In genomic region chr3:36697397-36698001, GRCh38 we compare ENCODE assay signal across 2 cellular contexts.
TF ChIP-seq lines count a peak whose summit lies in the region.

No MANE protein-coding gene starts in this region.

TF ChIP-seq in HCT116, 20 proteins besides CTCF, POLR2A, EP300 and RAD21 (continued from another document):
- TF ChIP-seq ATF3 (IDR thresholded peaks at IDR 0.05) (no peak), SP1 (IDR thresholded peaks at IDR 0.05; ENCODE audit: low read depth) (no peak), EGR1 (IDR thresholded peaks at IDR 0.05; ENCODE audit: low read depth) (no peak), ZFX (IDR thresholded peaks at IDR 0.05) (no peak), FOSL1 (IDR thresholded peaks at IDR 0.05; ENCODE audit: low read depth) (no peak), TCF7L2 (IDR thresholded peaks at IDR 0.05; ENCODE audit: borderline replicate concordance, extremely low read depth, insufficient read depth, insufficient read length) (no peak), JUND (IDR thresholded peaks at IDR 0.05) (no peak), POLR2AphosphoS5 (IDR thresholded peaks at IDR 0.05; ENCODE audit: low read depth, low read length) (no peak), SIN3A (IDR thresholded peaks at IDR 0.05; ENCODE audit: low read depth) (no peak), YY1 (IDR thresholded peaks at IDR 0.05; ENCODE audit: extremely low read depth, insufficient replicate concordance, low read depth, low read length) (no peak), CEBPB (IDR thresholded peaks at IDR 0.05; ENCODE audit: low read depth) (no peak), ZNF274 (IDR thresholded peaks at IDR 0.05; ENCODE audit: low read depth, low read length) (no peak)
- TF ChIP-seq, protein P1, sequence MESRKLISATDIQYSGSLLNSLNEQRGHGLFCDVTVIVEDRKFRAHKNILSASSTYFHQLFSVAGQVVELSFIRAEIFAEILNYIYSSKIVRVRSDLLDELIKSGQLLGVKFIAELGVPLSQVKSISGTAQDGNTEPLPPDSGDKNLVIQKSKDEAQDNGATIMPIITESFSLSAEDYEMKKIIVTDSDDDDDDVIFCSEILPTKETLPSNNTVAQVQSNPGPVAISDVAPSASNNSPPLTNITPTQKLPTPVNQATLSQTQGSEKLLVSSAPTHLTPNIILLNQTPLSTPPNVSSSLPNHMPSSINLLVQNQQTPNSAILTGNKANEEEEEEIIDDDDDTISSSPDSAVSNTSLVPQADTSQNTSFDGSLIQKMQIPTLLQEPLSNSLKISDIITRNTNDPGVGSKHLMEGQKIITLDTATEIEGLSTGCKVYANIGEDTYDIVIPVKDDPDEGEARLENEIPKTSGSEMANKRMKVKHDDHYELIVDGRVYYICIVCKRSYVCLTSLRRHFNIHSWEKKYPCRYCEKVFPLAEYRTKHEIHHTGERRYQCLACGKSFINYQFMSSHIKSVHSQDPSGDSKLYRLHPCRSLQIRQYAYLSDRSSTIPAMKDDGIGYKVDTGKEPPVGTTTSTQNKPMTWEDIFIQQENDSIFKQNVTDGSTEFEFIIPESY (IDR thresholded peaks at IDR 0.05; ENCODE audit: extremely low read depth, insufficient replicate concordance, low read length), result no peak

TF ChIP-seq in SK-N-SH treated with all-trans-retinoic acid at 6 μM for 48 hours, 23 proteins besides CTCF, POLR2A, EP300 and RAD21 (continued from another document):
- TF ChIP-seq PATZ1 (CRISPR knock-in tag; IDR thresholded peaks at IDR 0.05; ENCODE audit: borderline replicate concordance) (no peak), ZC3H10 (CRISPR knock-in tag; IDR thresholded peaks at IDR 0.05) (no peak), SNAI2 (CRISPR knock-in tag; IDR thresholded peaks at IDR 0.05) (no peak), ZFP3 (CRISPR knock-in tag; IDR thresholded peaks at IDR 0.05) (no peak), ZNF565 (CRISPR knock-in tag; conservative IDR thresholded peaks at IDR 0.05; ENCODE audit: low read depth) (no peak), TCF4 (CRISPR knock-in tag; IDR thresholded peaks at IDR 0.05; ENCODE audit: borderline replicate concordance) (no peak), ZNF8 (CRISPR knock-in tag; IDR thresholded peaks at IDR 0.05) (no peak), ESRRG (CRISPR knock-in tag; IDR thresholded peaks at IDR 0.05) (no peak), CSDC2 (CRISPR knock-in tag; IDR thresholded peaks at IDR 0.05) (no peak), BACH2 (CRISPR knock-in tag; IDR thresholded peaks at IDR 0.05; ENCODE audit: borderline replicate concordance) (no peak)
- TF ChIP-seq, protein P2, sequence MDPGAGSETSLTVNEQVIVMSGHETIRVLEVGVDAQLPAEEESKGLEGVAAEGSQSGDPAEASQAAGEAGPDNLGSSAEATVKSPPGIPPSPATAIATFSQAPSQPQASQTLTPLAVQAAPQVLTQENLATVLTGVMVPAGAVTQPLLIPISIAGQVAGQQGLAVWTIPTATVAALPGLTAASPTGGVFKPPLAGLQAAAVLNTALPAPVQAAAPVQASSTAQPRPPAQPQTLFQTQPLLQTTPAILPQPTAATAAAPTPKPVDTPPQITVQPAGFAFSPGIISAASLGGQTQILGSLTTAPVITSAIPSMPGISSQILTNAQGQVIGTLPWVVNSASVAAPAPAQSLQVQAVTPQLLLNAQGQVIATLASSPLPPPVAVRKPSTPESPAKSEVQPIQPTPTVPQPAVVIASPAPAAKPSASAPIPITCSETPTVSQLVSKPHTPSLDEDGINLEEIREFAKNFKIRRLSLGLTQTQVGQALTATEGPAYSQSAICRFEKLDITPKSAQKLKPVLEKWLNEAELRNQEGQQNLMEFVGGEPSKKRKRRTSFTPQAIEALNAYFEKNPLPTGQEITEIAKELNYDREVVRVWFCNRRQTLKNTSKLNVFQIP (CRISPR knock-in tag; IDR thresholded peaks at IDR 0.05; ENCODE audit: borderline replicate concordance, low read depth), result no peak
TF ChIP-seq in SK-N-SH treated with all-trans-retinoic acid at 6 μM for 48 hours: peak in this region for 0.
